Comparison of ENCODE assay signal across 14 cellular contexts in the genomic region with DNA sequence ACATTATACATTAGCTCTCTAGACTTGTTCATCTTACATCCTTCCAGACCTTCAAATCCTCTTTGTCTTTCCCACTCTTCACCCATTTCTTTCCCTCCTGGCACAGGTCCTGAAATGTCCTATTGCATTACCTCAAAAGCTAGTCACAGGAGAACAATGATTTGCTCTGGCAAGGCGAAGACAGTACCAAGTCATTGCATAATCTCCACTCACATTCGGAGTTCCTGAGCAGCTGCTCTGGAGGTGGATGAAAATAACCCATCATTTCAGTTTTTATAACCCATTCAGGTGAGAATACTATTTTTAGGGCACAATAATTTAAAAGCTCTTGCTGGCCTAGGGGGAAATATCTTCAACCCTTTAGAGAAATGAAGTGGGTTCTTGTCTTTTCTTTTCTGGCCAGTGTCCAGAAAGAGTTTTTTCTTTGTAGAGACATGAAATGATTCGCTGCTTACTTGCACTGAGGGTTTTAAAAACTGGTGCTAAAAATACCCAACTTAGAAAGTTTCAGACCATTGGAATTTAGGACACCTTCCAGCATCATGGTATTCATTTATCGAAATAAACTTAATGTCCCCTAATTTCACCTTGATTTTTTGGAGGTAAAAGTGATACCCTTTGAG. TPM values are rescaled to one million over a fixed set of nuclear protein-coding genes. Genes with fewer than 3 reads are reported as not detected.
A peak's percentile ranks its signal among the peaks of the same experiment; 100 is the strongest.
DNase-seq lines count a peak whose midpoint lies in the region; ATAC-seq and TF ChIP-seq lines count a peak whose summit lies in the region.
"Had no signal": no experiment of that assay in that cellular context is flagged by ENCODE, and none has a peak within 500 bp of the region (broad histone marks: within the 10 kb centered on the region; RNA-seq: fewer than 3 reads in every experiment).

No MANE protein-coding gene starts in this region.

- no peak overlapping the region for H3K4me3 ChIP-seq in AG10803 (ENCODE audit: low read length)
- H3K4me3 ChIP-seq in coronary artery: no peak overlapping the region

- H3K9me3 Mint-ChIP-seq in activated CD8-positive, alpha-beta T cell treated with anti-CD3 and anti-CD28 coated beads, Interleukin-2, amount 10 ng/mL, durations not matched to agents 7 days and 5 days (ENCODE audit: insufficient read depth): no peaks in the 10 kb centered on the region
- H3K9me3 Mint-ChIP-seq: activated naive CD4-positive, alpha-beta T cell treated with anti-CD3 and anti-CD28 coated beads for 36 hours; IgD-negative memory B cell; type B pancreatic cell had no signal

- H3K27me3 Mint-ChIP-seq in activated CD8-positive, alpha-beta T cell treated with anti-CD3 and anti-CD28 coated beads, Interleukin-2, amount 10 ng/mL, durations not matched to agents 7 days and 5 days (ENCODE audit: low read depth): peaks cover 26% of the 10 kb centered on the region

- H3K27ac ChIP-seq in coronary artery: peak overlapping the region; percentile 27 to 45

- POLR2A ChIA-PET in activated CD8-positive, alpha-beta T cell treated with anti-CD3 and anti-CD28 coated beads, Interleukin-2, amount 10 ng/mL, durations not matched to agents 7 days and 5 days (lab: Charles Lee): no interaction called here

- TF ChIP-seq CTCF in AG10803 (conservative IDR thresholded peaks at IDR 0.05; ENCODE audit: low read length) (no peak), coronary artery (IDR thresholded peaks at IDR 0.05) (no peak)

- no peak overlapping the region for H3K27ac Mint-ChIP-seq in activated CD8-positive, alpha-beta T cell treated with anti-CD3 and anti-CD28 coated beads, Interleukin-2, amount 10 ng/mL, durations not matched to agents 7 days and 5 days
- H3K27ac Mint-ChIP-seq: activated naive CD4-positive, alpha-beta T cell treated with anti-CD3 and anti-CD28 coated beads for 36 hours; B cell; IgD-negative memory B cell; type B pancreatic cell had no signal

- ATAC-seq in GM21576 (IDR thresholded peaks at IDR 0.05; ENCODE audit: unreplicated experiment): no peak
- ATAC-seq in activated CD8-positive, alpha-beta T cell treated with anti-CD3 and anti-CD28 coated beads, Interleukin-2, amount 10 ng/mL, durations not matched to agents 7 days and 5 days: no peak
- no peak for ATAC-seq in HG02840 (IDR thresholded peaks at IDR 0.05; ENCODE audit: low FRiP score, unreplicated experiment)

- H3K4me1 Mint-ChIP-seq in activated CD8-positive, alpha-beta T cell treated with anti-CD3 and anti-CD28 coated beads, Interleukin-2, amount 10 ng/mL, durations not matched to agents 7 days and 5 days (ENCODE audit: low read depth): no peaks in the 10 kb centered on the region
- H3K4me1 Mint-ChIP-seq: B cell had no signal

- CTCF ChIA-PET in activated CD8-positive, alpha-beta T cell treated with anti-CD3 and anti-CD28 coated beads, Interleukin-2, amount 10 ng/mL, durations not matched to agents 7 days and 5 days (lab: Charles Lee): no interaction called here

- DNase-seq in AG10803 (ENCODE audit: low read depth): peak; percentile 60
- peak; percentile 44 for DNase-seq in M059J (ENCODE audit: low read depth)
- DNase-seq in coronary artery (ENCODE audit: low spot score): no peak
- peak; percentile 35 for DNase-seq in myocyte (ENCODE audit: low read depth)
- no peak for DNase-seq in CD1c-positive myeloid dendritic cell (ENCODE audit: extremely low spot score)
- DNase-seq in activated CD8-positive, alpha-beta T cell treated with anti-CD3 and anti-CD28 coated beads, Interleukin-2, amount 10 ng/mL, durations not matched to agents 7 days and 5 days: no peak
- DNase-seq: activated naive CD4-positive, alpha-beta T cell treated with anti-CD3 and anti-CD28 coated beads for 36 hours; DMS153; NK-92 treated with Interleukin-12 subunit alpha and Interleukin-12 subunit beta, amount 100 ng/mL, for 24 hours had no signal

- H3K36me3 Mint-ChIP-seq in activated CD8-positive, alpha-beta T cell treated with anti-CD3 and anti-CD28 coated beads, Interleukin-2, amount 10 ng/mL, durations not matched to agents 7 days and 5 days (ENCODE audit: low read depth): no peaks in the 10 kb centered on the region
- H3K36me3 Mint-ChIP-seq: IgD-negative memory B cell, type B pancreatic cell had no signal

- no peak overlapping the region for H3K4me3 Mint-ChIP-seq in activated CD8-positive, alpha-beta T cell treated with anti-CD3 and anti-CD28 coated beads, Interleukin-2, amount 10 ng/mL, durations not matched to agents 7 days and 5 days
- H3K4me3 Mint-ChIP-seq: activated naive CD4-positive, alpha-beta T cell treated with anti-CD3 and anti-CD28 coated beads for 36 hours; B cell; IgD-negative memory B cell; type B pancreatic cell had no signal

RNA-seq across cellular contexts. Expression of a gene that starts 23.4 kb away (rescaled TPM):
- total RNA-seq in M059J (2014; rRNA removed; shearing (Covaris generic)): 39.2 and 60.3 TPM in 2 replicates
- total RNA-seq in myocyte: 37.9 and 42.3 TPM in 2 replicates
- 17.6 TPM for polyA plus RNA-seq in myocyte (2012)
- 10 to 100 TPM; 32.0 to 33.4 TPM for total RNA-seq in activated CD8-positive, alpha-beta T cell treated with anti-CD3 and anti-CD28 coated beads, Interleukin-2, amount 10 ng/mL, durations not matched to agents 7 days and 5 days

Comparison
In these comparisons a context has a peak if more than half of its experiments do, and no peak if none do; other contexts are left out.
1. DNase-seq: peak in AG10803 (single experiment), M059J (single experiment) and myocyte (single experiment); none in coronary artery (single experiment), CD1c-positive myeloid dendritic cell (single experiment) and activated CD8-positive, alpha-beta T cell treated with anti-CD3 and anti-CD28 coated beads, Interleukin-2, amount 10 ng/mL, durations not matched to agents 7 days and 5 days (single experiment).